ENCODE assay signal across 8 cellular contexts in the genomic region with DNA sequence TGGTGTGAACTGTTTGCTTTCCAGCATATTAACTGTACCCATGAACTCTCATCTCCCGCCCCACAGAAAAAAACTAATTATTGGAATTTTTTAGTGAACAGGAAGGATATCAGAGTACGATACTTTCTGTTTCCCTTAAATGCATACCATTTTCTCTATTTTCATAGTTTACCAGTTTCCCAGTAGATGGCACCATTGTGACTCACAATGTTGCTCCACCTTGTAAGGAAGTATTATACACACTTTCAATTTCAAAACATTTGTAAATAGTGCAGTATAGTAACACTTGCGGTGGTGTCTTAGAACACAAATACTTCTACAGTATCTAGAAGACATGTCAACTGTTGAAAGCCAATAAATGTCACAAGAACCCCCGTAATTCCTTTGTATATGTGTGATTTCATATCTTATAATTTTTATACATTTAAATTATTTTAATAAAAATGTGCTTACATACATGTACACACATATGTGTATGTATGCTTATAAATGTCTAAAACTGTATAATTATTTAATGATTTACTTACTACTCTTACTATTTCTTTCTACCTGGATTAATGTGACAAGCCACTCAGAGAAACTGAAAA.
A peak's percentile ranks its signal among the peaks of the same experiment; 100 is the strongest.
DNase-seq lines count a peak whose midpoint lies in the region; ATAC-seq and TF ChIP-seq lines count a peak whose summit lies in the region.

No MANE protein-coding gene starts in this region.

- H3K36me3 Mint-ChIP-seq in activated T-cell treated with anti-CD3 and anti-CD28 coated beads, Interleukin-2, amount 50 U/mL, for 72 hours (ENCODE audit: insufficient read depth in 2 of 2), result no peaks in the 10 kb centered on the region
- H3K36me3 Mint-ChIP-seq in T-helper 17 cell (ENCODE audit: low read depth), result no peaks in the 10 kb centered on the region

- no peaks in the 10 kb centered on the region for H3K4me1 ChIP-seq in fibroblast of lung (ENCODE audit: control insufficient read depth, extremely low read depth, insufficient read depth, low read length)
- H3K4me1 ChIP-seq in osteoblast (ENCODE audit: insufficient read depth, low read length), result peaks cover 11% of the 10 kb centered on the region

- H3K27ac ChIP-seq in fibroblast of lung (ENCODE audit: insufficient read depth, low read length), result peak overlapping the region; percentile 30
- H3K27ac ChIP-seq in osteoblast (ENCODE audit: low read depth, low read length), result peak overlapping the region; percentile 33

- peaks cover 5% of the 10 kb centered on the region for H3K4me1 Mint-ChIP-seq in activated T-cell treated with anti-CD3 and anti-CD28 coated beads, Interleukin-2, amount 50 U/mL, for 72 hours (ENCODE audit: low read depth)
- H3K4me1 Mint-ChIP-seq in T-helper 17 cell, result peaks cover 8% of the 10 kb centered on the region

- H3K4me3 Mint-ChIP-seq in activated T-cell treated with anti-CD3 and anti-CD28 coated beads, Interleukin-2, amount 50 U/mL, for 72 hours, result peak overlapping the region; percentile 53 to 80
- H3K4me3 Mint-ChIP-seq in T-helper 17 cell, result peak overlapping the region; percentile 52

- TF ChIP-seq CTCF in fibroblast of lung (conservative IDR thresholded peaks at IDR 0.05 in 1 of 2, IDR thresholded peaks at IDR 0.05 in 1 of 2; ENCODE audit: low read depth in 1 of 2, low read length in 2 of 2) (peak; percentile 39 to 59), osteoblast (IDR thresholded peaks at IDR 0.05; ENCODE audit: extremely low read depth, low read depth, low read length) (peak; percentile 59)

- H3K9me3 Mint-ChIP-seq in activated T-cell treated with anti-CD3 and anti-CD28 coated beads, Interleukin-2, amount 50 U/mL, for 72 hours, result no peaks in the 10 kb centered on the region

- no peaks in the 10 kb centered on the region for H3K27me3 Mint-ChIP-seq in activated T-cell treated with anti-CD3 and anti-CD28 coated beads, Interleukin-2, amount 50 U/mL, for 72 hours (ENCODE audit: low read depth)
- H3K27me3 Mint-ChIP-seq in T-helper 17 cell, result peaks cover 17% of the 10 kb centered on the region

- H3K27me3 ChIP-seq in fibroblast of lung (ENCODE audit: control insufficient read depth, insufficient read depth, low read length) (no peaks in the 10 kb centered on the region), osteoblast (ENCODE audit: insufficient read depth, low read length) (no peaks in the 10 kb centered on the region)

- H2AFZ ChIP-seq in fibroblast of lung (ENCODE audit: low read length), result peak overlapping the region; percentile 9
- H2AFZ ChIP-seq in osteoblast (ENCODE audit: low read length), result peak overlapping the region; percentile 1

- peak in 1 of 2 donors; percentile 3 for DNase-seq in activated T-cell treated with anti-CD3 and anti-CD28 coated beads, Interleukin-2, amount 50 U/mL, for 72 hours
- no peak for DNase-seq in activated T-cell treated with anti-CD3 and anti-CD28 coated beads, Interleukin-2, amount 50 U/mL, for 48 hours
- DNase-seq in KG1 (lab: John Stamatoyannopoulos, UW) (peak; percentile 39), T-helper 17 cell (no peak), fibroblast of lung (ENCODE audit: low read depth in 2 of 2) (peak; percentile 68 to 87), osteoblast (ENCODE audit: insufficient read length, low spot score, missing footprints) (no peak), NCI-H1436 (lab: John Stamatoyannopoulos, UW) (no peak)

- H3K4me2 ChIP-seq in fibroblast of lung (ENCODE audit: extremely low read depth, insufficient read depth, low read length) (peak overlapping the region; percentile 55), osteoblast (ENCODE audit: insufficient read depth, low read length) (peak overlapping the region; percentile 67)

- H3K9me3 ChIP-seq in T-helper 17 cell (ENCODE audit: control insufficient read depth, low read length, poor library complexity, severe bottlenecking) (no peaks in the 10 kb centered on the region), fibroblast of lung (ENCODE audit: control insufficient read depth, insufficient read depth, low read depth, low read length) (no peaks in the 10 kb centered on the region), osteoblast (ENCODE audit: low read depth, low read length) (no peaks in the 10 kb centered on the region)

- no peak overlapping the region for H3K9ac ChIP-seq in fibroblast of lung (ENCODE audit: insufficient read depth, low read length)

- ATAC-seq in activated T-cell treated with anti-CD3 and anti-CD28 coated beads, Interleukin-2, amount 50 U/mL, for 72 hours (replicated peaks in 1 of 2), result peak; percentile 81 to 94
- peak; percentile 99 for ATAC-seq in GM21786 (IDR thresholded peaks at IDR 0.05; ENCODE audit: unreplicated experiment)
- ATAC-seq in T-helper 17 cell, result peak; percentile 86

- no peaks in the 10 kb centered on the region for H4K20me1 ChIP-seq in fibroblast of lung (ENCODE audit: control insufficient read depth, extremely low read depth, insufficient read depth, low read length)
- no peaks in the 10 kb centered on the region for H4K20me1 ChIP-seq in osteoblast (ENCODE audit: insufficient read depth, low read length)

- no peaks in the 10 kb centered on the region for H3K36me3 ChIP-seq in fibroblast of lung (ENCODE audit: control insufficient read depth, insufficient read depth, low read length)
- H3K36me3 ChIP-seq in osteoblast (ENCODE audit: insufficient read depth, low read length), result no peaks in the 10 kb centered on the region

- no peaks in the 10 kb centered on the region for H3K79me2 ChIP-seq in fibroblast of lung (ENCODE audit: control insufficient read depth, insufficient read depth, low read length)
- H3K79me2 ChIP-seq in osteoblast (ENCODE audit: insufficient read depth, low read length), result peaks cover 25% of the 10 kb centered on the region

- peak overlapping the region; percentile 89 for H3K27ac Mint-ChIP-seq in activated T-cell treated with anti-CD3 and anti-CD28 coated beads, Interleukin-2, amount 50 U/mL, for 72 hours
- peak overlapping the region; percentile 27 for H3K27ac Mint-ChIP-seq in T-helper 17 cell

- H3K4me3 ChIP-seq in fibroblast of lung (replicated peaks in 1 of 4; ENCODE audit: control extremely low read depth in 1 of 4, insufficient read depth in 1 of 4, low read depth in 3 of 4, low read length in 4 of 4) (peak overlapping the region; percentile 18 to 68 (median 36)), osteoblast (ENCODE audit: insufficient read depth, low read length) (peak overlapping the region; percentile 60)

Comparison
In these comparisons a context has a peak if more than half of its experiments do, and no peak if none do; other contexts are left out.
1. DNase-seq: peak in KG1 (single experiment) and fibroblast of lung (2 of 2); none in activated T-cell treated with anti-CD3 and anti-CD28 coated beads, Interleukin-2, amount 50 U/mL, for 48 hours (0 of 2), T-helper 17 cell (0 of 3), osteoblast (single experiment) and NCI-H1436 (single experiment).
2. Peak in every context shown above with its lines, with median percentiles within 50 percentile points of each other: ATAC-seq.